11 cellular contexts compared by ENCODE assay signal in the genomic region with DNA sequence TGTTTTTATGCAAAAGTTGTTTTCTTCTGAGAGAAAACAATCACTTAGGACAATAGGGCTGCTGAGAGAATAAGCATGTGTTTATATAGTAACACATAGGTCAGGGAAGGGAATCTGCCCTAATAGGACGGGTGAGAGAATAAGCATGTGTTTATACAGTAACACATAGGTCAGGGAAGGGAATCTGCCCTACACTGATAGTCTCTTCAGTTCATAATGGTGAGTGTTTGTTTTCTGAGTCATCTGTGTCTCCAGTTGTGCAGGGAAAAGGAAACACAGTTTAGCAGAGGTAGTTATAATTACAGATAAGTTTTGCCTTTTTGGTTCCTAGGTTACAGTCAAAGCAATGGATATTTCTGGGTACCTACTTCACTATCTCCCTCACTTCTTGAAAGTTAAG.
"Had no signal": no experiment of that assay in that cellular context is flagged by ENCODE, and none has a peak within 500 bp of the region (broad histone marks: within the 10 kb centered on the region; RNA-seq: fewer than 3 reads in every experiment).

No MANE protein-coding gene starts in this region.

- ATAC-seq: activated T-cell treated with anti-CD3 and anti-CD28 coated beads, Interleukin-2, amount 50 U/mL, for 72 hours; foreskin keratinocyte; sciatic nerve had no signal

- H3K27ac ChIP-seq: foreskin keratinocyte, left ventricle myocardium inferior, VCaP had no signal

- DNase-seq: activated CD4-positive, alpha-beta memory T cell treated with anti-CD3 and anti-CD28 coated beads for 36 hours; activated gamma-delta T cell treated with Interleukin-2 at 50 U/mL for 16 hours; activated naive CD8-positive, alpha-beta T cell treated with anti-CD3 and anti-CD28 coated beads, Interleukin-2, amount 10 ng/mL, durations not matched to agents 7 days and 5 days; activated T-cell treated with anti-CD3 and anti-CD28 coated beads, Interleukin-2, amount 50 U/mL, for 72 hours; aorta; left ventricle myocardium inferior; stimulated activated naive CD4-positive, alpha-beta T cell; T1000 had no signal

- H3K4me1 ChIP-seq: foreskin keratinocyte, left ventricle myocardium inferior had no signal

- H3K27me3 ChIP-seq: foreskin keratinocyte had no signal

- H3K4me3 ChIP-seq: left ventricle myocardium inferior had no signal

- H3K36me3 ChIP-seq: left ventricle myocardium inferior had no signal
